Comparison of ENCODE assay signal across 8 cellular contexts in the genomic region with DNA sequence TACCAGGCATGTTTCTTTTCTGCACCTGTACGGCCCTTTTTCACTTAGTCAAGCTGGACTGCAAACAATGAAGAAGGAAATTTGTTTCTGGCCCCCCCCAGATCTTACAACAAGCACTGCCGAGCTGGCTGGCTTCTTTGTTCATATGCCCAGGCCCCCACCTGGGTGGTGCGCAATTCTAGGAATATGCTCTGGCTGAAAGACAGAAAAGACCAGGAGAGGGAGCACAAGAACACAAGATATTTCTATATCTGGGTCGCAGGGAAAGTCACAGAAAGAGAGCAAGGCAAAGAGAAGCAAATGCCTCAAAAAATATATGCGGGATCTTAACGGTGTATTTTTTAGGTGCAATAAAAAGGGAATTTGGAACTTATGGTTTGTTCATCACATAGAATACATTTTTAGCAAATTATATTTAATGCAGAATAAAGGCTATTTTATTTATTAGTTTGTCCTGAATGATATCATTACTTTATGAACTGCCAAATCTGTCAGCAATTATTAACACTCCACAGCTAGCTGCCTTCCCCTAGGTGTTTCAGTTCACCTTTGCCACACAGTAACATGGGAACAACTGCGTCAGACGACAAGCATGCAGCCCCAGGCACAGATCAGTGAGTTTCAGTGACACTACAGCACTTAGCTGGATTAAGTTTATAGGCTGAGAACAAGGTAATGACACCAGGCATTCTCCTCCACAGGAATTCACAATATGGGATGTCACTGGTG.
DNase-seq lines count a peak whose midpoint lies in the region; ATAC-seq, FAIRE-seq and TF ChIP-seq lines count a peak whose summit lies in the region.

No MANE protein-coding gene starts in this region.

- POLR2A ChIA-PET in MCF 10A (lab: Yijun Ruan, JAX), result interaction anchor here (2.0 kb wide), 1 partner anchor 117 kb away, joined by 5 read pairs; no protein-coding TSS in a partner anchor

- no peak overlapping the region for H3K27ac ChIP-seq in thoracic aorta

- H3K36me3 Mint-ChIP-seq in MCF 10A (ENCODE audit: insufficient read depth, unreplicated experiment), result no peaks in the 10 kb centered on the region

- peak; percentile 98 for FAIRE-seq in islet of Langerhans (lab: Jason Lieb, UNC)

- no peaks in the 10 kb centered on the region for H3K4me1 ChIP-seq in thoracic aorta (ENCODE audit: control insufficient read depth in 1 of 2, low read depth in 2 of 2)

- TF ChIP-seq CTCF in MCF 10A (IDR thresholded peaks at IDR 0.05; ENCODE audit: unreplicated experiment) (peak; percentile 58), thoracic aorta (IDR thresholded peaks at IDR 0.05) (peak; percentile 53)

- no peak overlapping the region for H3K4me3 Mint-ChIP-seq in MCF 10A (ENCODE audit: unreplicated experiment)

- no peaks in the 10 kb centered on the region for H3K36me3 ChIP-seq in thoracic aorta

- H3K4me1 Mint-ChIP-seq in MCF 10A (ENCODE audit: insufficient read depth, unreplicated experiment), result no peaks in the 10 kb centered on the region

- no peaks in the 10 kb centered on the region for H3K27me3 ChIP-seq in thoracic aorta (replicated peaks; ENCODE audit: insufficient read depth)

- CTCF ChIA-PET in MCF 10A (lab: Yijun Ruan, JAX), result interaction anchor here (0.5 to 5.9 kb wide), 35 partner anchors 11 to 816 kb away, joined by 3 to 61 read pairs (median 4); no protein-coding TSS in a partner anchor

- no peak overlapping the region for H3K4me3 ChIP-seq in thoracic aorta

- no peaks in the 10 kb centered on the region for H3K9me3 ChIP-seq in thoracic aorta

- no peaks in the 10 kb centered on the region for H3K9me3 Mint-ChIP-seq in MCF 10A (ENCODE audit: unreplicated experiment)

- DNase-seq in AML-193 (lab: John Stamatoyannopoulos, UW), result peak; percentile 53 to 73
- DNase-seq in HCEC 1CT, result peak; percentile 35
- DNase-seq in NCI-H69 (lab: John Stamatoyannopoulos, UW), result peak; percentile 73
- peak; percentile 68 for DNase-seq in MCF 10A (ENCODE audit: unreplicated experiment)
- no peak for DNase-seq in thoracic aorta (ENCODE audit: low spot score)
- DNase-seq in activated T-cell treated with anti-CD3 and anti-CD28 coated beads for 4 hours, result no peak

- intact Hi-C loops in MCF 10A (cut with micrococcal nuclease), result loop anchor here (1.0 to 5.0 kb wide), 8 partner anchors 30 to 509 kb away; no protein-coding TSS in a partner anchor

- no TSS peak for BruUV-seq in MCF 10A (replicated peaks; lab: Mats Ljungman, UMichigan)

- ATAC-seq in thoracic aorta (ENCODE audit: insufficient number of reproducible peaks, low FRiP score, low read depth), result peak; percentile 34
- no peak for ATAC-seq in GM21717 (IDR thresholded peaks at IDR 0.05; ENCODE audit: unreplicated experiment)

- no peaks in the 10 kb centered on the region for H3K27me3 Mint-ChIP-seq in MCF 10A (ENCODE audit: insufficient read depth, unreplicated experiment)

- H3K27ac Mint-ChIP-seq in MCF 10A (ENCODE audit: low read depth, unreplicated experiment), result no peak overlapping the region

Comparison
In these comparisons a context has a peak if more than half of its experiments do, and no peak if none do; other contexts are left out.
1. DNase-seq: peak in AML-193 (2 of 2), HCEC 1CT (single experiment), NCI-H69 (single experiment) and MCF 10A (single experiment); none in thoracic aorta (single experiment) and activated T-cell treated with anti-CD3 and anti-CD28 coated beads for 4 hours (single experiment).